Comparison of ENCODE assay signal across 1 cellular context in genomic region chr9:111036946-111037743, GRCh38.
TF ChIP-seq lines count a peak whose summit lies in the region.

No MANE protein-coding gene starts in this region.

TF ChIP-seq in HepG2, 621 proteins besides CTCF, POLR2A, EP300 and RAD21:
- TF ChIP-seq ZFP36 (IDR thresholded peaks at IDR 0.05; ENCODE audit: borderline replicate concordance, low read depth, low read length, partially characterized antibody) (no peak), PCBP2 (optimal IDR thresholded peaks at IDR 0.05; ENCODE audit: low read depth, low read length, poor library complexity, severe bottlenecking) (no peak), ATF1 (CRISPR knock-in tag; IDR thresholded peaks at IDR 0.05) (no peak), ZIK1 (CRISPR knock-in tag; IDR thresholded peaks at IDR 0.05; ENCODE audit: borderline replicate concordance, low read depth) (no peak), HMGXB4 (CRISPR knock-in tag; IDR thresholded peaks at IDR 0.05; ENCODE audit: borderline replicate concordance in 1 of 2, low read depth in 1 of 2) (0 out of 4 replicates have a peak, but pooled peaks of 1 of the 2 experiments have one; percentile 10), ZSCAN25 (CRISPR knock-in tag; IDR thresholded peaks at IDR 0.05) (no peak), ZNF136 (CRISPR knock-in tag; IDR thresholded peaks at IDR 0.05; ENCODE audit: low read depth) (no peak), PTBP1 (IDR thresholded peaks at IDR 0.05; ENCODE audit: low read depth, low read length, poor library complexity, severe bottlenecking) (no peak), MAFK (conservative IDR thresholded peaks at IDR 0.05 in 1 of 2, IDR thresholded peaks at IDR 0.05 in 1 of 2; ENCODE audit: low read length in 2 of 2) (peak; percentile 59 to 60), HMG20B (CRISPR knock-in tag; conservative IDR thresholded peaks at IDR 0.05) (no peak), ZNF12 (CRISPR knock-in tag; IDR thresholded peaks at IDR 0.05) (no peak), CBX2 (IDR thresholded peaks at IDR 0.05; ENCODE audit: low read depth, low read length) (no peak), CBX2 (CRISPR knock-in tag; IDR thresholded peaks at IDR 0.05; ENCODE audit: low read depth) (no peak), ZXDC (CRISPR knock-in tag; IDR thresholded peaks at IDR 0.05) (no peak), SNAPC4 (CRISPR knock-in tag; IDR thresholded peaks at IDR 0.05) (no peak), ZNF552 (CRISPR knock-in tag; IDR thresholded peaks at IDR 0.05; ENCODE audit: borderline replicate concordance) (no peak), SOX13 (IDR thresholded peaks at IDR 0.05) (no peak), SOX13 (CRISPR knock-in tag; conservative IDR thresholded peaks at IDR 0.05 in 1 of 2, IDR thresholded peaks at IDR 0.05 in 1 of 2) (no peak), CCDC6 (CRISPR knock-in tag; IDR thresholded peaks at IDR 0.05) (no peak), FOXJ3 (CRISPR knock-in tag; IDR thresholded peaks at IDR 0.05; ENCODE audit: borderline replicate concordance) (no peak), CSRNP1 (CRISPR knock-in tag; IDR thresholded peaks at IDR 0.05) (no peak), ZFX (CRISPR knock-in tag; IDR thresholded peaks at IDR 0.05; ENCODE audit: low read depth) (no peak), SP5 (CRISPR knock-in tag; IDR thresholded peaks at IDR 0.05; ENCODE audit: borderline replicate concordance, low read depth) (no peak), ZNF383 (CRISPR knock-in tag; IDR thresholded peaks at IDR 0.05; ENCODE audit: borderline replicate concordance) (no peak), ATF2 (CRISPR knock-in tag; IDR thresholded peaks at IDR 0.05) (no peak), SIX4 (CRISPR knock-in tag; IDR thresholded peaks at IDR 0.05) (no peak), MAFF (IDR thresholded peaks at IDR 0.05; ENCODE audit: low read depth, low read length) (peak; percentile 30; the same call in 1 of the 2 replicates)
